Comparison of ENCODE assay signal across 2 cellular contexts in the genomic region with DNA sequence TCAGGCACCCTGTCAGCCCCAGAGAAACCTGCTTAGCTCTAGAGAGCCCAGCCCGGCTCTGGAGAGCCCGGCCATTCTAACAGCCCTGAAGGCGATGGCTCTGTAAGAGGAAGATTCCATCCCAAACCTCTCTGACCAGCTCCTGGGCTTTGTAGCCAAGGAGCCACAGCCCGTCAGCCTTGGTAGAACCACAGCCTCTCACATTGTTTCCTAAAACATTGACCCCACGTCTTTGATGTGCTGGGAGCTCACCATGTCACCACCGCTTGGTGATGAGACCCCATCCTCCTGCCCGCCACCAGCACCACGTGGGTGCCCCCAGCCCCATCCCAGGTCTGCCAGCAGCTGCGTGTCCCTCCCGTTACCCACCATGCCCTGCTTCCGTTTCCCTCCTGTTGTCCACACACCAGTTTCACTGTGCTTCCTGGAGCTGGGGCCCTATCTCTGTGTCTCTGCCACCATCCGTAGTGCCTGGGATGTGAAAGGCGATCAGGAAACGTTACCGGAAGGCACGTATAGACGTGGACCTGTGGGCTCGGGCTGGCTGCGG.
TF ChIP-seq lines count a peak whose summit lies in the region.

No MANE protein-coding gene starts in this region.

TF ChIP-seq in SK-N-SH treated with all-trans-retinoic acid at 6 μM for 48 hours, 23 proteins besides CTCF, POLR2A, EP300 and RAD21 (continued from another document):
- TF ChIP-seq, protein P1, sequence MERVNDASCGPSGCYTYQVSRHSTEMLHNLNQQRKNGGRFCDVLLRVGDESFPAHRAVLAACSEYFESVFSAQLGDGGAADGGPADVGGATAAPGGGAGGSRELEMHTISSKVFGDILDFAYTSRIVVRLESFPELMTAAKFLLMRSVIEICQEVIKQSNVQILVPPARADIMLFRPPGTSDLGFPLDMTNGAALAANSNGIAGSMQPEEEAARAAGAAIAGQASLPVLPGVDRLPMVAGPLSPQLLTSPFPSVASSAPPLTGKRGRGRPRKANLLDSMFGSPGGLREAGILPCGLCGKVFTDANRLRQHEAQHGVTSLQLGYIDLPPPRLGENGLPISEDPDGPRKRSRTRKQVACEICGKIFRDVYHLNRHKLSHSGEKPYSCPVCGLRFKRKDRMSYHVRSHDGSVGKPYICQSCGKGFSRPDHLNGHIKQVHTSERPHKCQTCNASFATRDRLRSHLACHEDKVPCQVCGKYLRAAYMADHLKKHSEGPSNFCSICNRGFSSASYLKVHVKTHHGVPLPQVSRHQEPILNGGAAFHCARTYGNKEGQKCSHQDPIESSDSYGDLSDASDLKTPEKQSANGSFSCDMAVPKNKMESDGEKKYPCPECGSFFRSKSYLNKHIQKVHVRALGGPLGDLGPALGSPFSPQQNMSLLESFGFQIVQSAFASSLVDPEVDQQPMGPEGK (CRISPR knock-in tag; IDR thresholded peaks at IDR 0.05; ENCODE audit: borderline replicate concordance): no peak
- TF ChIP-seq GLIS3 (CRISPR knock-in tag; IDR thresholded peaks at IDR 0.05): no peak
- no peak for TF ChIP-seq ZC3H10 (CRISPR knock-in tag; IDR thresholded peaks at IDR 0.05)
- no peak for TF ChIP-seq ARNTL (CRISPR knock-in tag; IDR thresholded peaks at IDR 0.05; ENCODE audit: borderline replicate concordance, low read depth)
- no peak for TF ChIP-seq TCF4 (CRISPR knock-in tag; IDR thresholded peaks at IDR 0.05; ENCODE audit: borderline replicate concordance)
- no peak for TF ChIP-seq OSR1 (CRISPR knock-in tag; IDR thresholded peaks at IDR 0.05)
- no peak for TF ChIP-seq ISL1 (CRISPR knock-in tag; IDR thresholded peaks at IDR 0.05)

TF ChIP-seq in SK-N-SH, 30 proteins besides CTCF, POLR2A, EP300 and RAD21 (continued from another document):
- TF ChIP-seq, protein P2, sequence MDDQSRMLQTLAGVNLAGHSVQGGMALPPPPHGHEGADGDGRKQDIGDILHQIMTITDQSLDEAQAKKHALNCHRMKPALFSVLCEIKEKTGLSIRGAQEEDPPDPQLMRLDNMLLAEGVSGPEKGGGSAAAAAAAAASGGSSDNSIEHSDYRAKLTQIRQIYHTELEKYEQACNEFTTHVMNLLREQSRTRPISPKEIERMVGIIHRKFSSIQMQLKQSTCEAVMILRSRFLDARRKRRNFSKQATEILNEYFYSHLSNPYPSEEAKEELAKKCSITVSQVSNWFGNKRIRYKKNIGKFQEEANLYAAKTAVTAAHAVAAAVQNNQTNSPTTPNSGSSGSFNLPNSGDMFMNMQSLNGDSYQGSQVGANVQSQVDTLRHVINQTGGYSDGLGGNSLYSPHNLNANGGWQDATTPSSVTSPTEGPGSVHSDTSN (IDR thresholded peaks at IDR 0.05): no peak
- TF ChIP-seq RXRA (IDR thresholded peaks at IDR 0.05; ENCODE audit: borderline replicate concordance, low read depth): no peak
TF ChIP-seq in SK-N-SH: peak in this region for 0.
